In the genomic region with DNA sequence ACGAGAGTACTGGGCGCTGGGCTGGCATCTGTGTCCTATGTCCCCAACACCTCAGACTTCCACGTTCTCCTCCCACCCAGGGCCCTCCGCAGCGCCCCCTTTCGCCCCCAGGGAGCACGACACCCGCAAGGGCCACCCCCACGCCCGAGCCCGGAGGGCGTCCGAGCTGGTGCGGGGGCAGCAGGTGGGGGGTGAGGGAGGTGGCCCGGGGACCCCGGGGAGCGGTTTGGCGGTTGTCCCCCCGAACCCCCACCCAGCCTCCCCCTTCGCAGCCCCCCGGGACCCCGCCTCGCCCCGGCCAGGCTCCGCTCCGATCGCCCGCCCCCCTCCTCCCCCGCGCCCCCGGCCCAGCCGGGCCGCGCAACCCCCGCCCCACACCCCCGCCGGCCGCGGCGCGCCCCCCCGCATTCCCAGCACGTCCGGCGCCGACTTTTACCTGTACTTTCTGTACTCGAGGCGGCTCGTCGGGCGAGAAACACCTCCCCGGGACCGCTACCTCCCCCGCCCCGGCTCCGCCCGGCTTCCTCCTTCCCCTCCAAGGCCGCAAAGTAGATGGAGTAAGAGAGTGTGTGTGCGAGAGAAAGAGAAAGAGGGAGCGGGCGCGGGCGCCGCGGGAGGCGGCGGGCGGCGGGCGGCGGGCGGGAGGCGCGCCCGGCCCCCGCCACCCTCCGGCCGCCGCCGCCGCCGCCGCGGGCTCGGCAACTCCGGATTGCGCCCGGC, we compare ENCODE assay signal across 8 cellular contexts. TPM values are rescaled to one million over a fixed set of nuclear protein-coding genes. Genes with fewer than 3 reads are reported as not detected.
DNase-seq lines count a peak whose midpoint lies in the region; ATAC-seq and TF ChIP-seq lines count a peak whose summit lies in the region.

No MANE protein-coding gene starts in this region.

- H3K36me3 ChIP-seq in OCI-LY3 (replicated peaks; ENCODE audit: low read depth, low read length) (no peaks in the 10 kb centered on the region), right atrium auricular region (no peaks in the 10 kb centered on the region)

- no peaks in the 10 kb centered on the region for H3K79me2 ChIP-seq in OCI-LY3 (ENCODE audit: low read length)

- peaks cover 40% of the 10 kb centered on the region for H3K27me3 ChIP-seq in OCI-LY3 (ENCODE audit: low read depth, low read length)
- no peaks in the 10 kb centered on the region for H3K27me3 ChIP-seq in right atrium auricular region

- H3K4me3 ChIP-seq in OCI-LY3 (ENCODE audit: low read length) (peak overlapping the region; percentile 83), right atrium auricular region (peak overlapping the region; percentile 53 to 61), skin epidermis (peak overlapping the region; percentile 26 to 61 (median 52))

- peak; percentile 74 for TF ChIP-seq CTCF in C4-2B (conservative IDR thresholded peaks at IDR 0.05)
- TF ChIP-seq CTCF in OCI-LY3 (IDR thresholded peaks at IDR 0.05; ENCODE audit: low read depth, low read length), result peak; percentile 49
- peak in 1 of 2 donors; percentile 51 for TF ChIP-seq CTCF in right atrium auricular region (IDR thresholded peaks at IDR 0.05)

- H3K4me2 ChIP-seq in OCI-LY3 (ENCODE audit: low read length), result peak overlapping the region; percentile 60

- ATAC-seq in GM21529 (IDR thresholded peaks at IDR 0.05; ENCODE audit: unreplicated experiment) (peak; percentile 11), HG03378 (IDR thresholded peaks at IDR 0.05; ENCODE audit: unreplicated experiment) (no peak)

- peaks cover 4% of the 10 kb centered on the region for H3K4me1 ChIP-seq in OCI-LY3 (ENCODE audit: low read length)
- H3K4me1 ChIP-seq in right atrium auricular region, result no peaks in the 10 kb centered on the region

- peak overlapping the region; percentile 88 for H3K27ac ChIP-seq in C4-2B
- H3K27ac ChIP-seq in OCI-LY3 (ENCODE audit: low read length), result no peak overlapping the region
- H3K27ac ChIP-seq in right atrium auricular region, result no peak overlapping the region
- peak overlapping the region in 2 of 21 experiments; percentile 37 to 51 for H3K27ac ChIP-seq in skin epidermis

- no peaks in the 10 kb centered on the region for H3K9me3 ChIP-seq in OCI-LY3 (ENCODE audit: insufficient read depth, low read length)
- H3K9me3 ChIP-seq in right atrium auricular region, result no peaks in the 10 kb centered on the region

- H4K20me1 ChIP-seq in OCI-LY3 (ENCODE audit: insufficient read depth, low read length), result no peaks in the 10 kb centered on the region

- peak overlapping the region; percentile 52 for H3K9ac ChIP-seq in OCI-LY3 (ENCODE audit: low read length)

- DNase-seq in activated naive CD4-positive, alpha-beta T cell treated with anti-CD3 and anti-CD28 coated beads, Interleukin-2, amount 50 U/mL, for 16 hours, result peak; percentile 54
- DNase-seq in right atrium auricular region (ENCODE audit: low spot score) (no peak), NCI-H2081 (lab: John Stamatoyannopoulos, UW) (no peak)

- H2AFZ ChIP-seq in OCI-LY3 (ENCODE audit: low read depth, low read length), result peak overlapping the region; percentile 60; the same call in 1 of the 2 replicates

RNA-seq across cellular contexts. Expression of gene CDYL2, which starts 0.9 kb away (rescaled TPM):
- total RNA-seq in right atrium auricular region, result 1 to 10 TPM; 1.4 to 2.9 TPM
